Comparison of ENCODE assay signal across 10 cellular contexts in the genomic region with DNA sequence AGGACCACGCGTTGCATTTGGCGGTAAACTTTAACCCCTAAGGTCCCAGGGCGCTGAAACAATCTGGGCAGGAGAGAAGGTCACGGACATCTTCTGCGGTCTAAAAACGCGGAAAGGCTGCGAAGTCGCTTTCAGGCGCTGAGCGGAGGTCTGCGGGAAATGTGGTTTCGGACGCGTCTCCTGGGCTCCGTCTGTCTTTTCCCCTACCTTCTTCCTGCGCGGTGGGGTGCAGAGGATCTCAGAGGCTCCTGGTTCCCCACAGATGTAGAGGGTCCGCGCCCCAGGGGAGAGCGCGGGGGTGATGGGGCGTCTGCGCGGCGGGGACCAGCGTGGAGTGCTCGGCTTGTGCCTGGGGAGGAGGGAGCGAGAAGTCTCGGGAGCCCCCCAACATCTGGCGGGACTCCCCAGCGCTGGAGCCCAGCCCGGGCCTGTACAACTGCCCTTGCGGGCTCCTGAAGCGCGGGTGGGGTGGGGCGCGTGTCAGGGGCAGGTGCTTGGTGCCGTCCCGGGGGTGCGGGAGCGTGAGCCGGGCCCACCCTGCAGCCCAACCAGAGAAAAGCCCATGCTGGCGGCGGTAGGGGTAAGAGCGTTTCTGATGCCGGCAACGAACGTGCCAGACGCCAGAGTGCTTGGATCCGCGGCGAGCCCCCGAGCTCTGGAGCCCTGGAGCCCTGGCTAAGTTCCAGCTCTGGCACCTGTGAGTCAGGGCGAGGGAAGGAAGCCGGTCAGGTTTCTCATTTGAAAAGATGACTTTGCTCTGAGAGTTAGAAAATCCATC. TPM values are rescaled to one million over a fixed set of nuclear protein-coding genes. Genes with fewer than 3 reads are reported as not detected.
A peak's percentile ranks its signal among the peaks of the same experiment; 100 is the strongest.
DNase-seq lines count a peak whose midpoint lies in the region; ATAC-seq and TF ChIP-seq lines count a peak whose summit lies in the region.
"Had no signal": no experiment of that assay in that cellular context is flagged by ENCODE, and none has a peak within 500 bp of the region (broad histone marks: within the 10 kb centered on the region; RNA-seq: fewer than 3 reads in every experiment).

No MANE protein-coding gene starts in this region.

- TF ChIP-seq CTCF in parathyroid adenoma (IDR thresholded peaks at IDR 0.05) = no peak
- no peak for TF ChIP-seq CTCF in smooth muscle cell (IDR thresholded peaks at IDR 0.05; ENCODE audit: borderline replicate concordance, insufficient read depth, poor library complexity, severe bottlenecking)

- no peaks in the 10 kb centered on the region for H3K79me2 ChIP-seq in parathyroid adenoma
- no peaks in the 10 kb centered on the region for H3K79me2 ChIP-seq in smooth muscle cell (ENCODE audit: low read depth)

- H3K36me3 ChIP-seq in parathyroid adenoma (ENCODE audit: control insufficient read depth, insufficient read depth, low read length) (no peaks in the 10 kb centered on the region), smooth muscle cell (ENCODE audit: low read depth) (no peaks in the 10 kb centered on the region)

- no peaks in the 10 kb centered on the region for H3F3A ChIP-seq in smooth muscle cell (ENCODE audit: low read depth)

- DNase-seq in DMS79 (lab: John Stamatoyannopoulos, UW) (peak; percentile 59), NCI-H1092 treated with DMSO at 0.1 percent for 48 hours (lab: John Stamatoyannopoulos, UW) (peak; percentile 74), cerebellum (ENCODE audit: low spot score) (peak; percentile 22), smooth muscle cell (lab: John Stamatoyannopoulos, UW; ENCODE audit: unreplicated experiment) (no peak)
- DNase-seq: effector CD4-positive, alpha-beta T cell had no signal

- 98% methylated on average over 44 of the region's 57 CpGs for WGBS in smooth muscle cell (ENCODE audit: low lambda C conversion rate)

- H3K27ac ChIP-seq in parathyroid adenoma (no peak overlapping the region), smooth muscle cell (ENCODE audit: low read depth) (no peak overlapping the region)

- peak overlapping the region; percentile 37 for H3K4me2 ChIP-seq in parathyroid adenoma (ENCODE audit: low read length)
- H3K4me2 ChIP-seq in smooth muscle cell = no peak overlapping the region

- H3K27me3 ChIP-seq in parathyroid adenoma (ENCODE audit: control insufficient read depth, insufficient read depth, low read length) (no peaks in the 10 kb centered on the region), smooth muscle cell (ENCODE audit: low read depth) (no peaks in the 10 kb centered on the region)

- H3K4me1 ChIP-seq in parathyroid adenoma = no peaks in the 10 kb centered on the region
- no peaks in the 10 kb centered on the region for H3K4me1 ChIP-seq in smooth muscle cell (ENCODE audit: low read depth)

- H4K20me1 ChIP-seq in smooth muscle cell (ENCODE audit: low read depth) = no peaks in the 10 kb centered on the region

- H3K9ac ChIP-seq in parathyroid adenoma (no peak overlapping the region), smooth muscle cell (ENCODE audit: low read depth) (no peak overlapping the region)

- H3K4me3 ChIP-seq in parathyroid adenoma (ENCODE audit: low read depth, low read length) (no peak overlapping the region), smooth muscle cell (no peak overlapping the region)

- H2AFZ ChIP-seq in parathyroid adenoma (no peak overlapping the region), smooth muscle cell (ENCODE audit: low read depth) (no peak overlapping the region)

- H3K9me3 ChIP-seq in parathyroid adenoma (ENCODE audit: control insufficient read depth, low read length) = no peaks in the 10 kb centered on the region
- H3K9me3 ChIP-seq in smooth muscle cell (replicated peaks; ENCODE audit: low read depth) = no peaks in the 10 kb centered on the region

- ATAC-seq in HG03196 (IDR thresholded peaks at IDR 0.05; ENCODE audit: unreplicated experiment) (no peak), GM21717 (IDR thresholded peaks at IDR 0.05; ENCODE audit: unreplicated experiment) (no peak), GM21526 (IDR thresholded peaks at IDR 0.05; ENCODE audit: low FRiP score, unreplicated experiment) (no peak)
- ATAC-seq: Panc1 had no signal

RNA-seq across cellular contexts. Expression of a gene that starts 58.2 kb away (rescaled TPM):
- total RNA-seq in cerebellum (40.0 TPM), smooth muscle cell (9.9 and 10.7 TPM in 2 replicates)
- polyA plus RNA-seq in smooth muscle cell = 2.1 and 2.4 TPM in 2 replicates
